9 cellular contexts compared by ENCODE assay signal in genomic region chr16:68246121-68246520, GRCh38. TPM values are rescaled to one million over a fixed set of nuclear protein-coding genes. Genes with fewer than 3 reads are reported as not detected.
A peak's percentile ranks its signal among the peaks of the same experiment; 100 is the strongest.
DNase-seq lines count a peak whose midpoint lies in the region; ATAC-seq and TF ChIP-seq lines count a peak whose summit lies in the region.
"Had no signal": no experiment of that assay in that cellular context is flagged by ENCODE, and none has a peak within 500 bp of the region (broad histone marks: within the 10 kb centered on the region; RNA-seq: fewer than 3 reads in every experiment).

No MANE protein-coding gene starts in this region.

- H3K4me3 ChIP-seq in CD4-positive, alpha-beta memory T cell (ENCODE audit: low read length in 2 of 2) = peak overlapping the region in 1 of 2 donors; percentile 98
- H3K4me3 ChIP-seq in OCI-LY1 (ENCODE audit: low read depth, low read length, poor library complexity, severe bottlenecking) (peak overlapping the region; percentile 88), endodermal cell (ENCODE audit: low read length) (peak overlapping the region; percentile 96), neutrophil (ENCODE audit: low read depth in 1 of 2, low read length in 1 of 2) (peak overlapping the region; percentile 86 to 96)

- H3K79me2 ChIP-seq in OCI-LY1 (ENCODE audit: insufficient read depth, low read length) = no peaks in the 10 kb centered on the region

- H3K4me2 ChIP-seq in OCI-LY1 (ENCODE audit: low read length) = peak overlapping the region; percentile 91

- intact Hi-C loops in CD4-positive, alpha-beta memory T cell (cut with micrococcal nuclease) = no loop called here

- H3K27me3 ChIP-seq in CD4-positive, alpha-beta memory T cell (ENCODE audit: insufficient read depth, low read length) = no peaks in the 10 kb centered on the region
- H3K27me3 ChIP-seq in OCI-LY1 (ENCODE audit: insufficient read depth, low read length) (no peaks in the 10 kb centered on the region), endodermal cell (ENCODE audit: control insufficient read depth, insufficient read depth, low read length, poor library complexity, severe bottlenecking) (peaks cover 9% of the 10 kb centered on the region), neutrophil (no peaks in the 10 kb centered on the region)

- H3K27me3 Mint-ChIP-seq in CD4-positive, alpha-beta memory T cell = no peaks in the 10 kb centered on the region
- H3K27me3 Mint-ChIP-seq in endodermal cell (ENCODE audit: insufficient read depth) = peaks cover 35% of the 10 kb centered on the region

- TF ChIP-seq CTCF in OCI-LY1 (IDR thresholded peaks at IDR 0.05; ENCODE audit: low read length) (no peak), endodermal cell (conservative IDR thresholded peaks at IDR 0.05) (no peak), neutrophil (IDR thresholded peaks at IDR 0.05) (no peak)

- peak overlapping the region; percentile 93 to 99 (median 98) for H3K4me3 Mint-ChIP-seq in CD4-positive, alpha-beta memory T cell
- peak overlapping the region; percentile 77 for H3K4me3 Mint-ChIP-seq in endodermal cell

- H3K9me2 ChIP-seq in OCI-LY1 (ENCODE audit: low read depth, low read length) = no peaks in the 10 kb centered on the region

- peaks cover 10 to 16% of the 10 kb centered on the region in 2 donors for H3K36me3 Mint-ChIP-seq in CD4-positive, alpha-beta memory T cell
- H3K36me3 Mint-ChIP-seq in endodermal cell (ENCODE audit: low read depth) = peaks cover 13% of the 10 kb centered on the region

- H4K20me1 ChIP-seq in OCI-LY1 (ENCODE audit: insufficient read depth, low read length) = no peaks in the 10 kb centered on the region

- POLR2A ChIA-PET in CD4-positive, alpha-beta memory T cell (lab: Charles Lee; ENCODE audit: partially characterized antibody) = interaction anchor here (0.6 to 3.5 kb wide), 9 partner anchors 9 to 136 kb away, joined by 3 to 30 read pairs (median 11); partner anchors contain the start of genes ESRP2, PRMT7, SLC7A6 and SLC7A6OS

- H3K9ac ChIP-seq in OCI-LY1 (ENCODE audit: low read length) (peak overlapping the region; percentile 84), endodermal cell (ENCODE audit: extremely low read depth, low read length, poor library complexity, severe bottlenecking) (no peak overlapping the region)

- H2AFZ ChIP-seq in OCI-LY1 (ENCODE audit: low read length) = no peak overlapping the region

- no peak for DNase-seq in CD4-positive, alpha-beta memory T cell
- no peak for DNase-seq in endodermal cell
- DNase-seq in central memory CD4-positive, alpha-beta T cell = no peak
- DNase-seq in hypothalamus (lab: John Stamatoyannopoulos, UW) = no peak
- DNase-seq: activated CD4-positive, alpha-beta T cell treated with anti-CD3 and anti-CD28 coated beads for 4 hours had no signal

- peaks cover 26% of the 10 kb centered on the region for H3K4me1 ChIP-seq in CD4-positive, alpha-beta memory T cell (ENCODE audit: insufficient read depth, low read length)
- peaks cover 44% of the 10 kb centered on the region for H3K4me1 ChIP-seq in OCI-LY1 (ENCODE audit: insufficient read depth, low read length, severe bottlenecking)
- H3K4me1 ChIP-seq in endodermal cell (ENCODE audit: control insufficient read depth, insufficient read depth, low read length) = peaks cover 3% of the 10 kb centered on the region
- peaks cover 25 to 33% of the 10 kb centered on the region in 2 experiments for H3K4me1 ChIP-seq in neutrophil (ENCODE audit: control insufficient read depth in 1 of 2, insufficient read depth in 1 of 2, low read depth in 1 of 2, low read length in 1 of 2)

- CTCF ChIA-PET in CD4-positive, alpha-beta memory T cell (lab: Charles Lee; ENCODE audit: partially characterized antibody) = interaction anchor here (1.4 to 4.1 kb wide), 5 partner anchors 16 to 83 kb away, joined by 4 to 34 read pairs (median 5); partner anchors contain the start of genes PRMT7, SLC7A6 and SLC7A6OS

- peak overlapping the region in 4 of 7 donors; percentile 22 to 87 (median 78) for H3K27ac Mint-ChIP-seq in CD4-positive, alpha-beta memory T cell
- no peak overlapping the region for H3K27ac Mint-ChIP-seq in endodermal cell

- 89 to 90% methylated on average over 7 of the region's 7 CpGs for WGBS in endodermal cell (ENCODE audit: insufficient coverage in 1 of 2, insufficient read length in 1 of 2), 2 experiments

- H3K4me1 Mint-ChIP-seq in CD4-positive, alpha-beta memory T cell = peaks cover 15 to 31% (median 20%) of the 10 kb centered on the region in 4 donors
- H3K4me1 Mint-ChIP-seq in endodermal cell = peaks cover 4% of the 10 kb centered on the region

- H3K9me3 ChIP-seq in CD4-positive, alpha-beta memory T cell (ENCODE audit: control insufficient read depth in 1 of 2, low read length in 2 of 2) = no peaks in the 10 kb centered on the region
- H3K9me3 ChIP-seq in OCI-LY1 (ENCODE audit: low read length) (no peaks in the 10 kb centered on the region), endodermal cell (ENCODE audit: control insufficient read depth, low read length) (no peaks in the 10 kb centered on the region), neutrophil (no peaks in the 10 kb centered on the region)

- H3K27ac ChIP-seq in CD4-positive, alpha-beta memory T cell (ENCODE audit: low read depth, low read length) = no peak overlapping the region
- H3K27ac ChIP-seq in OCI-LY1 (ENCODE audit: low read depth, low read length, poor library complexity, severe bottlenecking) = peak overlapping the region; percentile 71
- H3K27ac ChIP-seq in endodermal cell (ENCODE audit: low read depth, low read length) = no peak overlapping the region
- no peak overlapping the region for H3K27ac ChIP-seq in neutrophil

- ATAC-seq in GM21786 (IDR thresholded peaks at IDR 0.05; ENCODE audit: unreplicated experiment) (no peak), GM18511 (IDR thresholded peaks at IDR 0.05; ENCODE audit: unreplicated experiment) (no peak)

- peaks cover 0 to 3% (median 0%) of the 10 kb centered on the region in 8 donors for H3K9me3 Mint-ChIP-seq in CD4-positive, alpha-beta memory T cell
- no peaks in the 10 kb centered on the region for H3K9me3 Mint-ChIP-seq in endodermal cell

- H3K36me3 ChIP-seq in CD4-positive, alpha-beta memory T cell (ENCODE audit: insufficient read depth, low read length) = peaks cover 4% of the 10 kb centered on the region
- H3K36me3 ChIP-seq in OCI-LY1 (ENCODE audit: insufficient read depth, low read length) (peaks cover 17% of the 10 kb centered on the region), endodermal cell (ENCODE audit: control insufficient read depth, insufficient read depth, low read length) (no peaks in the 10 kb centered on the region), neutrophil (no peaks in the 10 kb centered on the region)

- H3F3A ChIP-seq in OCI-LY1 (ENCODE audit: insufficient read depth, low read length) = no peaks in the 10 kb centered on the region

RNA-seq across cellular contexts. Expression of gene PLA2G15, which starts 0.9 kb away (rescaled TPM):
- 10 to 100 TPM; 12.0 to 13.3 TPM for total RNA-seq in CD4-positive, alpha-beta memory T cell
- 10 to 100 TPM in 1 of 2 donors, 1 to 10 TPM in 1; 6.6 to 10.8 TPM for polyA plus RNA-seq in CD4-positive, alpha-beta memory T cell
- total RNA-seq in endodermal cell = 1 to 10 TPM; 8.7 to 10.0 TPM
- polyA plus RNA-seq in endodermal cell (2013, experiment 1 of 2) = 10.8 TPM
- polyA plus RNA-seq in endodermal cell (2013, experiment 2 of 2) = 10.7 TPM

RNA-seq across cellular contexts. Expression of gene ESRP2, which starts 10.2 kb away (rescaled TPM):
- total RNA-seq in CD4-positive, alpha-beta memory T cell = under 1 TPM; 0.14 to 0.26 TPM
- polyA plus RNA-seq in CD4-positive, alpha-beta memory T cell = under 1 TPM in 1 of 2 donors, not detected in 1; 0.64 TPM
- total RNA-seq in endodermal cell = 10 to 100 TPM; 51.8 to 56.4 TPM
- polyA plus RNA-seq in endodermal cell (2013, experiment 1 of 2) = 5.3 TPM
- 5.1 TPM for polyA plus RNA-seq in endodermal cell (2013, experiment 2 of 2)

RNA-seq across cellular contexts. Expression of gene SLC7A6, which starts 18.2 kb away (rescaled TPM):
- total RNA-seq in CD4-positive, alpha-beta memory T cell = 100 to 1,000 TPM; 190 to 194 TPM
- 10 to 100 TPM; 14.4 to 21.1 TPM for polyA plus RNA-seq in CD4-positive, alpha-beta memory T cell
- 10 to 100 TPM; 43.6 to 47.2 TPM for total RNA-seq in endodermal cell
- polyA plus RNA-seq in endodermal cell (2013, experiment 1 of 2) = 20.2 TPM
- polyA plus RNA-seq in endodermal cell (2013, experiment 2 of 2) = 20.7 TPM

Comparison
In these comparisons a context has a peak if more than half of its experiments do, and no peak if none do; other contexts are left out.
1. RNA of gene ESRP2, which starts 10.2 kb away (total RNA-seq): 51.8 to 56.4 TPM in endodermal cell; 0.14 to 0.26 TPM in CD4-positive, alpha-beta memory T cell; every median in the first group is over 10 times any median in the second.